ENCODE assay signal across 9 cellular contexts in genomic region chr4:69760455-69760854, GRCh38. TPM values are rescaled to one million over a fixed set of nuclear protein-coding genes. Genes with fewer than 3 reads are reported as not detected.
DNase-seq lines count a peak whose midpoint lies in the region; ATAC-seq and TF ChIP-seq lines count a peak whose summit lies in the region.
"Had no signal": no experiment of that assay in that cellular context is flagged by ENCODE, and none has a peak within 500 bp of the region (broad histone marks: within the 10 kb centered on the region; RNA-seq: fewer than 3 reads in every experiment).

TSS of gene SULT1B1 (minus strand) at chr4:69760620. CDS start at chr4:69755217, 5,403 bp downstream.

- H3K4me1 ChIP-seq in ACC112 (ENCODE audit: control insufficient read depth, insufficient read depth, low read length, unreplicated experiment) (peaks cover 38% of the 10 kb centered on the region), lower lobe of right lung (no peaks in the 10 kb centered on the region)

- H3K9me3 ChIP-seq in lower lobe of right lung, result no peaks in the 10 kb centered on the region

- no peaks in the 10 kb centered on the region for H3K79me2 ChIP-seq in ACC112 (ENCODE audit: control insufficient read depth, insufficient read depth, low read length, unreplicated experiment)

- H3K36me3 ChIP-seq in ACC112 (ENCODE audit: insufficient read depth, low read length), result no peaks in the 10 kb centered on the region; the same call in 1 of the 2 replicates
- no peaks in the 10 kb centered on the region for H3K36me3 ChIP-seq in lower lobe of right lung

- H3K36me3 Mint-ChIP-seq in activated naive CD8-positive, alpha-beta T cell treated with anti-CD3 and anti-CD28 coated beads, Interleukin-2, amount 50 U/mL, for 24 hours (ENCODE audit: low read depth), result no peaks in the 10 kb centered on the region

- H3K27me3 ChIP-seq in ACC112 (ENCODE audit: insufficient read depth, low read length), result no peaks in the 10 kb centered on the region
- H3K27me3 ChIP-seq in lower lobe of right lung (ENCODE audit: low read depth), result no peaks in the 10 kb centered on the region

- intact Hi-C loops in lower lobe of right lung (cut with DNase I), result no loop called here

- peak within 1 kb of the TSS; percentile 85 for H2AFZ ChIP-seq in ACC112 (ENCODE audit: low read length, unreplicated experiment)

- ATAC-seq in activated naive CD8-positive, alpha-beta T cell treated with anti-CD3 and anti-CD28 coated beads, Interleukin-2, amount 50 U/mL, for 24 hours, result peak; percentile 86
- ATAC-seq in lower lobe of right lung (peak; percentile 79 to 87), GM21367 (IDR thresholded peaks at IDR 0.05; ENCODE audit: unreplicated experiment) (no peak), GM21381 (IDR thresholded peaks at IDR 0.05; ENCODE audit: unreplicated experiment) (no peak)

- no peaks in the 10 kb centered on the region for H3K27me3 Mint-ChIP-seq in activated naive CD8-positive, alpha-beta T cell treated with anti-CD3 and anti-CD28 coated beads, Interleukin-2, amount 50 U/mL, for 24 hours

- peak within 1 kb of the TSS; percentile 42 for H3K27ac ChIP-seq in ACC112 (ENCODE audit: low read depth, low read length)
- H3K27ac ChIP-seq in lower lobe of right lung, result peak within 1 kb of the TSS; percentile 60
- H3K27ac ChIP-seq: KMS-11 had no signal

- H3K9me3 Mint-ChIP-seq in activated naive CD8-positive, alpha-beta T cell treated with anti-CD3 and anti-CD28 coated beads, Interleukin-2, amount 50 U/mL, for 24 hours, result no peaks in the 10 kb centered on the region

- no peak for TF ChIP-seq CTCF in lower lobe of right lung (IDR thresholded peaks at IDR 0.05)

- DNase-seq in NOMO-1 (lab: John Stamatoyannopoulos, UW; ENCODE audit: unreplicated experiment in 2 of 2) (peak; percentile 56 to 67), lower lobe of right lung (peak; percentile 49), NCI-H1105 (lab: John Stamatoyannopoulos, UW) (no peak), G401 (ENCODE audit: low spot score) (no peak)
- peak; percentile 29 for DNase-seq in activated naive CD8-positive, alpha-beta T cell treated with anti-CD3 and anti-CD28 coated beads, Interleukin-2, amount 50 U/mL, for 24 hours

- H3K4me3 Mint-ChIP-seq in activated naive CD8-positive, alpha-beta T cell treated with anti-CD3 and anti-CD28 coated beads, Interleukin-2, amount 50 U/mL, for 24 hours, result peak within 1 kb of the TSS; percentile 66

- H3K4me3 ChIP-seq in ACC112 (ENCODE audit: low read depth, low read length) (peak within 1 kb of the TSS; percentile 47; the same call in 1 of the 2 replicates), lower lobe of right lung (peak within 1 kb of the TSS; percentile 29)

- in situ Hi-C loops in G401 (cut with HindIII; ENCODE audit: low sequenced_read_pairs), result no loop called here

- H3K4me1 Mint-ChIP-seq in activated naive CD8-positive, alpha-beta T cell treated with anti-CD3 and anti-CD28 coated beads, Interleukin-2, amount 50 U/mL, for 24 hours, result peaks cover 62% of the 10 kb centered on the region

- peak within 1 kb of the TSS; percentile 92 for H3K27ac Mint-ChIP-seq in activated naive CD8-positive, alpha-beta T cell treated with anti-CD3 and anti-CD28 coated beads, Interleukin-2, amount 50 U/mL, for 24 hours

RNA-seq across cellular contexts. Expression of gene SULT1B1, which starts in this region (rescaled TPM):
- 10.9 TPM for total RNA-seq in lower lobe of right lung
- not detected in 2 replicates for total RNA-seq in G401 (2014; rRNA removed; shearing (Covaris generic))

Comparison
In these comparisons a context has a peak if more than half of its experiments do, and no peak if none do; other contexts are left out.
1. RNA of gene SULT1B1 (total RNA-seq): 10.9 TPM in lower lobe of right lung (single experiment); not detected in G401; every median in the first group is over 10 times any median in the second.
2. DNase-seq: peak in NOMO-1 (2 of 2), activated naive CD8-positive, alpha-beta T cell treated with anti-CD3 and anti-CD28 coated beads, Interleukin-2, amount 50 U/mL, for 24 hours (single experiment) and lower lobe of right lung (single experiment); none in NCI-H1105 (single experiment) and G401 (single experiment).
3. ATAC-seq: peak in activated naive CD8-positive, alpha-beta T cell treated with anti-CD3 and anti-CD28 coated beads, Interleukin-2, amount 50 U/mL, for 24 hours (single experiment) and lower lobe of right lung (2 of 2); none in GM21367 (single experiment) and GM21381 (single experiment).